In genomic region chr20:63697357-63697867, GRCh38 we compare ENCODE assay signal across 10 cellular contexts. TPM values are rescaled to one million over a fixed set of nuclear protein-coding genes. Genes with fewer than 3 reads are reported as not detected.
DNase-seq lines count a peak whose midpoint lies in the region; TF ChIP-seq lines count a peak whose summit lies in the region.
"Had no signal": no experiment of that assay in that cellular context is flagged by ENCODE, and none has a peak within 500 bp of the region (broad histone marks: within the 10 kb centered on the region; RNA-seq: fewer than 3 reads in every experiment).

No MANE protein-coding gene starts in this region.

- no peaks in the 10 kb centered on the region for H3K9me3 ChIP-seq in tibial nerve

- peaks cover 4% of the 10 kb centered on the region for H3K27me3 Mint-ChIP-seq in activated naive CD4-positive, alpha-beta T cell treated with anti-CD3 and anti-CD28 coated beads, Interleukin-2, amount 10 ng/mL, durations not matched to agents 7 days and 5 days

- no peaks in the 10 kb centered on the region for H3K9me3 Mint-ChIP-seq in activated naive CD4-positive, alpha-beta T cell treated with anti-CD3 and anti-CD28 coated beads, Interleukin-2, amount 10 ng/mL, durations not matched to agents 7 days and 5 days
- H3K9me3 Mint-ChIP-seq: CD8-positive, alpha-beta T cell had no signal

- H3K4me1 Mint-ChIP-seq in activated naive CD4-positive, alpha-beta T cell treated with anti-CD3 and anti-CD28 coated beads, Interleukin-2, amount 10 ng/mL, durations not matched to agents 7 days and 5 days, result peaks cover 16% of the 10 kb centered on the region

- peaks cover 0 to 59% (median 28%) of the 10 kb centered on the region in 4 donors for H3K4me1 ChIP-seq in tibial nerve

- H3K4me3 Mint-ChIP-seq in activated naive CD4-positive, alpha-beta T cell treated with anti-CD3 and anti-CD28 coated beads, Interleukin-2, amount 10 ng/mL, durations not matched to agents 7 days and 5 days, result no peak overlapping the region

- DNase-seq in activated naive CD4-positive, alpha-beta T cell treated with anti-CD3 and anti-CD28 coated beads, Interleukin-2, amount 10 ng/mL, durations not matched to agents 7 days and 5 days, result peak; percentile 19
- DNase-seq in activated naive CD4-positive, alpha-beta T cell treated with Interleukin-2 at 50 U/mL for 16 hours, result no peak
- DNase-seq in fibroblast of mammary gland (ENCODE audit: low read depth), result no peak
- no peak for DNase-seq in tibial nerve (ENCODE audit: low spot score in 2 of 2)
- no peak for DNase-seq in superior temporal gyrus (ENCODE audit: extremely low spot score)
- no peak for DNase-seq in NK-92 (lab: John Stamatoyannopoulos, UW; ENCODE audit: unreplicated experiment)
- DNase-seq: activated gamma-delta T cell treated with Interleukin-2 at 50 U/mL for 16 hours; CD8-positive, alpha-beta T cell; GOT3; NCI-H446 treated with DMSO at 0.1 percent for 48 hours had no signal

- no peaks in the 10 kb centered on the region for H3K27me3 ChIP-seq in tibial nerve

- WGBS in tibial nerve, 2 donors, result 48 to 51% methylated on average over 5 to 7 of the region's 7 CpGs

- H3K36me3 ChIP-seq in tibial nerve, result peaks cover 0 to 72% (median 2%) of the 10 kb centered on the region in 3 donors

- CTCF ChIA-PET in activated naive CD4-positive, alpha-beta T cell treated with anti-CD3 and anti-CD28 coated beads, Interleukin-2, amount 10 ng/mL, durations not matched to agents 7 days and 5 days (lab: Charles Lee), result no interaction called here

- peaks cover 14% of the 10 kb centered on the region for H3K36me3 Mint-ChIP-seq in activated naive CD4-positive, alpha-beta T cell treated with anti-CD3 and anti-CD28 coated beads, Interleukin-2, amount 10 ng/mL, durations not matched to agents 7 days and 5 days

- peak overlapping the region; percentile 39 for H3K4me3 ChIP-seq in fibroblast of mammary gland (ENCODE audit: control insufficient read depth, low read depth, low read length)
- peak overlapping the region in 1 of 4 donors; percentile 43 for H3K4me3 ChIP-seq in tibial nerve

- no peak for TF ChIP-seq CTCF in fibroblast of mammary gland (conservative IDR thresholded peaks at IDR 0.05; ENCODE audit: control insufficient read depth, insufficient read depth, low read depth, low read length)
- TF ChIP-seq CTCF in tibial nerve (IDR thresholded peaks at IDR 0.05), result no peak

- no peak for TF ChIP-seq EP300 in tibial nerve (IDR thresholded peaks at IDR 0.05)

- H3K27ac ChIP-seq in tibial nerve, result peak overlapping the region in 3 of 4 donors; percentile 4 to 46 (median 19)

- TF ChIP-seq POLR2A in tibial nerve (IDR thresholded peaks at IDR 0.05), result no peak

- peak overlapping the region; percentile 52 for H3K27ac Mint-ChIP-seq in activated naive CD4-positive, alpha-beta T cell treated with anti-CD3 and anti-CD28 coated beads, Interleukin-2, amount 10 ng/mL, durations not matched to agents 7 days and 5 days
- H3K27ac Mint-ChIP-seq: CD8-positive, alpha-beta T cell had no signal

RNA-seq across cellular contexts. Expression of gene TNFRSF6B, which starts 1.0 kb away (rescaled TPM):
- total RNA-seq in tibial nerve, result 10 to 100 TPM in 3 of 4 donors, 1 to 10 TPM in 1; 8.0 to 61.2 (median 35.9) TPM

RNA-seq across cellular contexts. Expression of gene ARFRP1, which starts 10.4 kb away (rescaled TPM):
- total RNA-seq in tibial nerve, result 10 to 100 TPM; 36.9 to 71.1 (median 50.9) TPM

RNA-seq across cellular contexts. Expression of gene ZGPAT, which starts 10.4 kb away (rescaled TPM):
- 10 to 100 TPM; 27.5 to 70.8 (median 40.9) TPM for total RNA-seq in tibial nerve

RNA-seq across cellular contexts. Expression of gene LIME1, which starts 39.1 kb away (rescaled TPM):
- total RNA-seq in tibial nerve, result 10 to 100 TPM; 11.4 to 51.9 (median 17.6) TPM

RNA-seq across cellular contexts. Expression of gene RTEL1, which starts 39.3 kb away (rescaled TPM):
- 10 to 100 TPM; 28.2 to 62.4 (median 46.7) TPM for total RNA-seq in tibial nerve
